Comparison of ENCODE assay signal across 11 cellular contexts in genomic region chr7:157854066-157854891, GRCh38.
DNase-seq lines count a peak whose midpoint lies in the region; ATAC-seq and TF ChIP-seq lines count a peak whose summit lies in the region.
"Had no signal": no experiment of that assay in that cellular context is flagged by ENCODE, and none has a peak within 500 bp of the region (broad histone marks: within the 10 kb centered on the region; RNA-seq: fewer than 3 reads in every experiment).

No MANE protein-coding gene starts in this region.

- DNase-seq in CD1c-positive myeloid dendritic cell (ENCODE audit: extremely low spot score) (peak; percentile 98), SW480 (ENCODE audit: low spot score) (peak; percentile 20), heart left ventricle (peak; percentile 55 to 85 (median 77)), BE2C (no peak)
- no peak for DNase-seq in activated T-cell treated with anti-CD3 and anti-CD28 coated beads, Interleukin-2, amount 50 U/mL, for 4 hours
- no peak for DNase-seq in activated naive CD4-positive, alpha-beta T cell treated with anti-CD3 and anti-CD28 coated beads, Interleukin-2, amount 10 ng/mL, durations not matched to agents 7 days and 5 days
- DNase-seq: IMR-90, NCI-H2227 treated with DMSO at 0.1 percent for 48 hours had no signal

- H3K4me3 Mint-ChIP-seq in activated T-cell treated with anti-CD3 and anti-CD28 coated beads, Interleukin-2, amount 50 U/mL, for 4 hours = no peak overlapping the region
- H3K4me3 Mint-ChIP-seq in activated naive CD4-positive, alpha-beta T cell treated with anti-CD3 and anti-CD28 coated beads, Interleukin-2, amount 10 ng/mL, durations not matched to agents 7 days and 5 days = no peak overlapping the region

- peaks cover 0 to 11% (median 0%) of the 10 kb centered on the region in 9 donors for H3K27me3 ChIP-seq in heart left ventricle
- H3K27me3 ChIP-seq in neutrophil = no peaks in the 10 kb centered on the region
- H3K27me3 ChIP-seq in BE2C = no peaks in the 10 kb centered on the region

- ATAC-seq in heart left ventricle (peak; percentile 60 to 90 (median 86)), GM18505 (IDR thresholded peaks at IDR 0.05; ENCODE audit: unreplicated experiment) (no peak)
- no peak for ATAC-seq in activated T-cell treated with anti-CD3 and anti-CD28 coated beads, Interleukin-2, amount 50 U/mL, for 4 hours

- H3K27ac ChIP-seq in heart left ventricle (peak overlapping the region in 2 of 12 donors; percentile 13 to 78), neutrophil (peak overlapping the region; percentile 94)
- H3K27ac ChIP-seq: prostate gland had no signal

- 75 to 79% (median 76%) methylated on average over 26 to 28 of the region's 28 CpGs for WGBS in heart left ventricle, 4 donors

- peaks cover 15% of the 10 kb centered on the region for H3K4me1 Mint-ChIP-seq in activated T-cell treated with anti-CD3 and anti-CD28 coated beads, Interleukin-2, amount 50 U/mL, for 4 hours (ENCODE audit: low read depth)
- peaks cover 19% of the 10 kb centered on the region for H3K4me1 Mint-ChIP-seq in activated naive CD4-positive, alpha-beta T cell treated with anti-CD3 and anti-CD28 coated beads, Interleukin-2, amount 10 ng/mL, durations not matched to agents 7 days and 5 days

- H3K36me3 ChIP-seq in heart left ventricle (no peaks in the 10 kb centered on the region), neutrophil (peaks cover 14% of the 10 kb centered on the region), BE2C (no peaks in the 10 kb centered on the region)
- H3K36me3 ChIP-seq: prostate gland had no signal

- H3K27ac Mint-ChIP-seq in activated naive CD4-positive, alpha-beta T cell treated with anti-CD3 and anti-CD28 coated beads, Interleukin-2, amount 10 ng/mL, durations not matched to agents 7 days and 5 days = no peak overlapping the region

- CTCF ChIA-PET in activated naive CD4-positive, alpha-beta T cell treated with anti-CD3 and anti-CD28 coated beads, Interleukin-2, amount 10 ng/mL, durations not matched to agents 7 days and 5 days (lab: Charles Lee) = no interaction called here

- no peaks in the 10 kb centered on the region for H3K36me3 Mint-ChIP-seq in activated T-cell treated with anti-CD3 and anti-CD28 coated beads, Interleukin-2, amount 50 U/mL, for 4 hours (ENCODE audit: insufficient read depth)
- H3K36me3 Mint-ChIP-seq in activated naive CD4-positive, alpha-beta T cell treated with anti-CD3 and anti-CD28 coated beads, Interleukin-2, amount 10 ng/mL, durations not matched to agents 7 days and 5 days = no peaks in the 10 kb centered on the region

- no peaks in the 10 kb centered on the region for H3K9me3 Mint-ChIP-seq in activated T-cell treated with anti-CD3 and anti-CD28 coated beads, Interleukin-2, amount 50 U/mL, for 4 hours
- no peaks in the 10 kb centered on the region for H3K9me3 Mint-ChIP-seq in activated naive CD4-positive, alpha-beta T cell treated with anti-CD3 and anti-CD28 coated beads, Interleukin-2, amount 10 ng/mL, durations not matched to agents 7 days and 5 days

- intact Hi-C loops in heart left ventricle (cut with DNase I) = no loop called here

- H3K4me1 ChIP-seq in heart left ventricle = peaks cover 0 to 21% (median 0%) of the 10 kb centered on the region in 12 donors
- H3K4me1 ChIP-seq in neutrophil (ENCODE audit: control insufficient read depth in 1 of 2, insufficient read depth in 1 of 2, low read depth in 1 of 2, low read length in 1 of 2) = peaks cover 55 to 57% of the 10 kb centered on the region in 2 experiments
- H3K4me1 ChIP-seq in BE2C = no peaks in the 10 kb centered on the region
- H3K4me1 ChIP-seq: prostate gland had no signal

- H3K9me3 ChIP-seq in heart left ventricle (no peaks in the 10 kb centered on the region), neutrophil (no peaks in the 10 kb centered on the region), BE2C (no peaks in the 10 kb centered on the region)
- H3K9me3 ChIP-seq: prostate gland had no signal

- peak overlapping the region in 1 of 12 donors; percentile 39 for H3K4me3 ChIP-seq in heart left ventricle
- H3K4me3 ChIP-seq in neutrophil (ENCODE audit: low read depth in 1 of 2, low read length in 1 of 2) = peak overlapping the region; percentile 63 to 70
- no peak overlapping the region for H3K4me3 ChIP-seq in BE2C (ENCODE audit: low read depth, low read length)
- H3K4me3 ChIP-seq: prostate gland had no signal

- TF ChIP-seq POLR2A in heart left ventricle (IDR thresholded peaks at IDR 0.05) (no peak), GM18505 (IDR thresholded peaks at IDR 0.05; ENCODE audit: borderline replicate concordance, extremely low read depth, insufficient read depth, insufficient read length) (no peak)

- peaks cover 2% of the 10 kb centered on the region for H3K27me3 Mint-ChIP-seq in activated T-cell treated with anti-CD3 and anti-CD28 coated beads, Interleukin-2, amount 50 U/mL, for 4 hours (ENCODE audit: low read depth)
- peaks cover 14% of the 10 kb centered on the region for H3K27me3 Mint-ChIP-seq in activated naive CD4-positive, alpha-beta T cell treated with anti-CD3 and anti-CD28 coated beads, Interleukin-2, amount 10 ng/mL, durations not matched to agents 7 days and 5 days

- TF ChIP-seq CTCF in heart left ventricle (IDR thresholded peaks at IDR 0.05) = no peak
- TF ChIP-seq CTCF in neutrophil (IDR thresholded peaks at IDR 0.05) = peak; percentile 27
- TF ChIP-seq CTCF in BE2C (IDR thresholded peaks at IDR 0.05; ENCODE audit: low read depth, low read length) = no peak

Comparison
In these comparisons a context has a peak if more than half of its experiments do, and no peak if none do; other contexts are left out.
1. DNase-seq: peak in CD1c-positive myeloid dendritic cell (single experiment), SW480 (single experiment) and heart left ventricle (5 of 5); none in activated T-cell treated with anti-CD3 and anti-CD28 coated beads, Interleukin-2, amount 50 U/mL, for 4 hours (single experiment), activated naive CD4-positive, alpha-beta T cell treated with anti-CD3 and anti-CD28 coated beads, Interleukin-2, amount 10 ng/mL, durations not matched to agents 7 days and 5 days (single experiment) and BE2C (single experiment).
2. ATAC-seq: peak in heart left ventricle (4 of 4); none in activated T-cell treated with anti-CD3 and anti-CD28 coated beads, Interleukin-2, amount 50 U/mL, for 4 hours (0 of 2) and GM18505 (single experiment).